In genomic region chr3:133453383-133453782, GRCh38 we compare ENCODE assay signal across 1 cellular context.
TF ChIP-seq lines count a peak whose summit lies in the region.

No MANE protein-coding gene starts in this region.

TF ChIP-seq in HepG2, 621 proteins besides CTCF, POLR2A, EP300 and RAD21 (continued from another document):
- TF ChIP-seq MLX (CRISPR knock-in tag; IDR thresholded peaks at IDR 0.05) (no peak), ZNF75D (CRISPR knock-in tag; IDR thresholded peaks at IDR 0.05; ENCODE audit: borderline replicate concordance) (no peak), ZNF761 (CRISPR knock-in tag; conservative IDR thresholded peaks at IDR 0.05) (no peak), ZNF333 (CRISPR knock-in tag; IDR thresholded peaks at IDR 0.05; ENCODE audit: borderline replicate concordance) (no peak), ZNF703 (CRISPR knock-in tag; IDR thresholded peaks at IDR 0.05; ENCODE audit: borderline replicate concordance) (no peak), CHD4 (IDR thresholded peaks at IDR 0.05; ENCODE audit: borderline replicate concordance, low read length) (no peak)
- TF ChIP-seq, protein P1, sequence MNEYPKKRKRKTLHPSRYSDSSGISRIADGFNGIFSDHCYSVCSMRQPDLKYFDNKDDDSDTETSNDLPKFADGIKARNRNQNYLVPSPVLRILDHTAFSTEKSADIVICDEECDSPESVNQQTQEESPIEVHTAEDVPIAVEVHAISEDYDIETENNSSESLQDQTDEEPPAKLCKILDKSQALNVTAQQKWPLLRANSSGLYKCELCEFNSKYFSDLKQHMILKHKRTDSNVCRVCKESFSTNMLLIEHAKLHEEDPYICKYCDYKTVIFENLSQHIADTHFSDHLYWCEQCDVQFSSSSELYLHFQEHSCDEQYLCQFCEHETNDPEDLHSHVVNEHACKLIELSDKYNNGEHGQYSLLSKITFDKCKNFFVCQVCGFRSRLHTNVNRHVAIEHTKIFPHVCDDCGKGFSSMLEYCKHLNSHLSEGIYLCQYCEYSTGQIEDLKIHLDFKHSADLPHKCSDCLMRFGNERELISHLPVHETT (CRISPR knock-in tag; conservative IDR thresholded peaks at IDR 0.05) = no peak
